In genomic region chr17:18859256-18859655, GRCh38 we compare ENCODE assay signal across 8 cellular contexts. TPM values are rescaled to one million over a fixed set of nuclear protein-coding genes. Genes with fewer than 3 reads are reported as not detected.
DNase-seq lines count a peak whose midpoint lies in the region; ATAC-seq and TF ChIP-seq lines count a peak whose summit lies in the region.

No MANE protein-coding gene starts in this region.

- intact Hi-C loops in OCI-LY7 (cut with micrococcal nuclease; ENCODE audit: unreplicated experiment) = loop anchor here (2.0 kb wide), 1 partner anchor 62 kb away; no protein-coding TSS in a partner anchor

- H3K79me2 ChIP-seq in OCI-LY7 (ENCODE audit: insufficient read depth, low read depth, low read length) = peaks cover 44% of the 10 kb centered on the region

- peaks cover 14% of the 10 kb centered on the region for H3K36me3 Mint-ChIP-seq in effector memory CD8-positive, alpha-beta T cell (ENCODE audit: insufficient read depth)

- H3K4me1 Mint-ChIP-seq in effector memory CD8-positive, alpha-beta T cell (ENCODE audit: low read depth in 2 of 2) = peaks cover 40 to 43% of the 10 kb centered on the region in 2 donors

- no peaks in the 10 kb centered on the region for H3K9me3 Mint-ChIP-seq in effector memory CD8-positive, alpha-beta T cell

- POLR2A ChIA-PET in OCI-LY7 (lab: Charles Lee) = interaction anchor here (0.5 to 1.5 kb wide), 8 partner anchors 9 to 498 kb away, joined by 3 to 8 read pairs (median 4); no protein-coding TSS in a partner anchor

- no peak for TF ChIP-seq CTCF in GM12875 (IDR thresholded peaks at IDR 0.05; ENCODE audit: borderline replicate concordance, insufficient read depth, low read depth, low read length)
- TF ChIP-seq CTCF in OCI-LY7 (conservative IDR thresholded peaks at IDR 0.05; ENCODE audit: low read length) = no peak

- BruUV-seq in OCI-LY7 (replicated peaks; lab: Mats Ljungman, UMichigan) = no TSS peak

- H3K4me3 Mint-ChIP-seq in effector memory CD8-positive, alpha-beta T cell = peak overlapping the region; percentile 82 to 94

- H2AFZ ChIP-seq in OCI-LY7 (ENCODE audit: low read length) (no peak overlapping the region), neuron (ENCODE audit: low read depth, low read length) (no peak overlapping the region)

- H3K27ac ChIP-seq in OCI-LY7 (ENCODE audit: low read depth, low read length, poor library complexity, severe bottlenecking) = no peak overlapping the region

- peak overlapping the region; percentile 90 for H3K4me2 ChIP-seq in OCI-LY7 (ENCODE audit: low read length)

- DNase-seq in OCI-LY7 (ENCODE audit: low spot score) (peak; percentile 39), HPDE6-E6E7 (ENCODE audit: extremely low spot score) (no peak), T1000 (lab: John Stamatoyannopoulos, UW) (no peak), UCSD-AML1 (lab: John Stamatoyannopoulos, UW; ENCODE audit: unreplicated experiment) (no peak)
- no peak for DNase-seq in effector memory CD8-positive, alpha-beta T cell

- no peaks in the 10 kb centered on the region for H3K27me3 ChIP-seq in neuron (ENCODE audit: insufficient read depth, low read length)

- peak overlapping the region; percentile 89 to 95 for H3K27ac Mint-ChIP-seq in effector memory CD8-positive, alpha-beta T cell

- H3K9me3 ChIP-seq in OCI-LY7 (ENCODE audit: low read length) (no peaks in the 10 kb centered on the region), neuron (ENCODE audit: low read length) (no peaks in the 10 kb centered on the region)

- no peaks in the 10 kb centered on the region for H3K27me3 Mint-ChIP-seq in effector memory CD8-positive, alpha-beta T cell

- peaks cover 47% of the 10 kb centered on the region for H3K4me1 ChIP-seq in OCI-LY7 (ENCODE audit: insufficient read depth, low read length, poor library complexity, severe bottlenecking)
- peaks cover 9% of the 10 kb centered on the region for H3K4me1 ChIP-seq in neuron (ENCODE audit: insufficient read depth, low read length)

- H3K4me3 ChIP-seq in GM12875 (ENCODE audit: low read depth, low read length) (peak overlapping the region; percentile 93), OCI-LY7 (ENCODE audit: low read depth, low read length, poor library complexity, severe bottlenecking) (peak overlapping the region; percentile 79), neuron (ENCODE audit: low read length) (peak overlapping the region; percentile 93)

- no peaks in the 10 kb centered on the region; the same call in 1 of the 2 replicates for H4K20me1 ChIP-seq in OCI-LY7 (ENCODE audit: insufficient read depth, low read length)

- CTCF ChIA-PET in OCI-LY7 (lab: Charles Lee; ENCODE audit: unreplicated experiment) = no interaction called here

- no peak for ATAC-seq in effector memory CD8-positive, alpha-beta T cell (replicated peaks)
- no peak for ATAC-seq in GM21528 (IDR thresholded peaks at IDR 0.05; ENCODE audit: low FRiP score, unreplicated experiment)

- 0 out of 2 replicates have a peak, but pooled peaks cover 3% of the 10 kb centered on the region for H3K36me3 ChIP-seq in OCI-LY7 (ENCODE audit: insufficient read depth, low read length)
- H3K36me3 ChIP-seq in neuron (ENCODE audit: insufficient read depth, low read length) = no peaks in the 10 kb centered on the region

- no peaks in the 10 kb centered on the region for H3K9me2 ChIP-seq in OCI-LY7 (ENCODE audit: insufficient read depth, low read length)

RNA-seq across cellular contexts. Expression of gene PRPSAP2, which starts 1.3 kb away (rescaled TPM):
- 59.3 and 73.5 TPM in 2 replicates for total RNA-seq in OCI-LY7 (2014; rRNA removed; shearing (Covaris generic))
- 90.2 and 91.9 TPM in 2 replicates for total RNA-seq in OCI-LY7 (2022)
